Comparison of ENCODE assay signal across 8 cellular contexts in genomic region chr17:47949197-47949759, GRCh38. TPM values are rescaled to one million over a fixed set of nuclear protein-coding genes. Genes with fewer than 3 reads are reported as not detected.
DNase-seq lines count a peak whose midpoint lies in the region; ATAC-seq and TF ChIP-seq lines count a peak whose summit lies in the region.

No MANE protein-coding gene starts in this region.

- ATAC-seq in GM21786 (IDR thresholded peaks at IDR 0.05; ENCODE audit: unreplicated experiment), result peak; percentile 65
- ATAC-seq in heart right ventricle, result peak; percentile 78 to 93 (median 88)

- H3K4me1 Mint-ChIP-seq in progenitor cell of endocrine pancreas (ENCODE audit: low read depth), result peaks cover 23% of the 10 kb centered on the region
- H3K4me1 Mint-ChIP-seq in type B pancreatic cell (ENCODE audit: unreplicated experiment), result peaks cover 10% of the 10 kb centered on the region

- H3K9me3 ChIP-seq in adipocyte (ENCODE audit: control insufficient read depth, low read length), result no peaks in the 10 kb centered on the region
- H3K9me3 ChIP-seq in heart right ventricle, result no peaks in the 10 kb centered on the region

- H3K9me3 Mint-ChIP-seq in progenitor cell of endocrine pancreas (ENCODE audit: low read depth) (no peaks in the 10 kb centered on the region), type B pancreatic cell (no peaks in the 10 kb centered on the region)

- H3K4me3 ChIP-seq in adipocyte (ENCODE audit: low read length) (peak overlapping the region; percentile 69), heart right ventricle (peak overlapping the region in 8 of 10 donors; percentile 15 to 49 (median 37))

- intact Hi-C loops in heart right ventricle (cut with DNase I), result loop anchor here (1.0 to 10.0 kb wide), 10 partner anchors 21 to 186 kb away; partner anchors contain the start of genes SCRN2 (in 7 of the 10), SP2 (in 4 of the 10) and CDK5RAP3 (in 2 of the 10)

- no peaks in the 10 kb centered on the region for H3K27me3 Mint-ChIP-seq in progenitor cell of endocrine pancreas
- H3K27me3 Mint-ChIP-seq in type B pancreatic cell, result no peaks in the 10 kb centered on the region

- peaks cover 8% of the 10 kb centered on the region for H3K4me1 ChIP-seq in adipocyte (ENCODE audit: control insufficient read depth, insufficient read depth, low read length)
- peaks cover 5 to 47% (median 30%) of the 10 kb centered on the region in 9 donors for H3K4me1 ChIP-seq in heart right ventricle

- H3K9ac ChIP-seq in adipocyte (ENCODE audit: low read length), result peak overlapping the region; percentile 81

- peak overlapping the region in 9 of 10 donors; percentile 58 to 83 (median 68) for H3K27ac ChIP-seq in heart right ventricle

- TF ChIP-seq CTCF in heart right ventricle (IDR thresholded peaks at IDR 0.05) (peak; percentile 73 to 97 (median 93)), progenitor cell of endocrine pancreas (IDR thresholded peaks at IDR 0.05; ENCODE audit: unreplicated experiment) (peak; percentile 95), type B pancreatic cell (conservative IDR thresholded peaks at IDR 0.05) (peak; percentile 96)

- 5 to 7% methylated on average over 22 of the region's 22 CpGs for WGBS in heart right ventricle, 2 donors

- DNase-seq in CMK (ENCODE audit: low read depth), result peak; percentile 74
- peak; percentile 77 to 89 (median 83) for DNase-seq in NCI-H1417 (lab: John Stamatoyannopoulos, UW)
- peak; percentile 55 for DNase-seq in T follicular helper cell (ENCODE audit: low read depth)
- peak; percentile 93 for DNase-seq in adipocyte (ENCODE audit: low read depth)
- DNase-seq in heart right ventricle, result peak; percentile 88 to 92
- peak; percentile 94 for DNase-seq in progenitor cell of endocrine pancreas (ENCODE audit: low spot score, unreplicated experiment)
- DNase-seq in type B pancreatic cell (ENCODE audit: extremely low spot score, unreplicated experiment), result peak; percentile 94

- H3K36me3 ChIP-seq in adipocyte (ENCODE audit: control insufficient read depth, insufficient read depth, low read length, severe bottlenecking) (peaks cover 22% of the 10 kb centered on the region), heart right ventricle (peaks cover 0 to 35% (median 0%) of the 10 kb centered on the region in 9 donors)

- H3K27ac Mint-ChIP-seq in progenitor cell of endocrine pancreas, result peak overlapping the region; percentile 51
- peak overlapping the region; percentile 71 for H3K27ac Mint-ChIP-seq in type B pancreatic cell

- H3K27me3 ChIP-seq in adipocyte (replicated peaks; ENCODE audit: control insufficient read depth, insufficient read depth, low read length) (no peaks in the 10 kb centered on the region), heart right ventricle (no peaks in the 10 kb centered on the region)

- H3K4me3 Mint-ChIP-seq in progenitor cell of endocrine pancreas (ENCODE audit: low read depth) (no peak overlapping the region), type B pancreatic cell (peak overlapping the region; percentile 77)

- H3K36me3 Mint-ChIP-seq in progenitor cell of endocrine pancreas (ENCODE audit: insufficient read depth), result peaks cover 8% of the 10 kb centered on the region
- no peaks in the 10 kb centered on the region for H3K36me3 Mint-ChIP-seq in type B pancreatic cell

RNA-seq across cellular contexts. Expression of gene PNPO, which starts 7.9 kb away (rescaled TPM):
- total RNA-seq in heart right ventricle (10 to 100 TPM; 22.8 to 37.0 (median 31.5) TPM), progenitor cell of endocrine pancreas (11.9 and 12.2 TPM in 2 replicates), type B pancreatic cell (ENCODE audit: low replicate concordance) (12.8 and 16.3 TPM in 2 replicates)
- 10 to 100 TPM in 1 of 2 donors, 1 to 10 TPM in 1; 9.5 to 10.9 TPM for polyA plus RNA-seq in heart right ventricle

RNA-seq across cellular contexts. Expression of gene PRR15L, which starts 8.4 kb away (rescaled TPM):
- total RNA-seq in heart right ventricle (not detected), progenitor cell of endocrine pancreas (32.2 and 36.1 TPM in 2 replicates), type B pancreatic cell (ENCODE audit: low replicate concordance) (20.0 and 32.5 TPM in 2 replicates)
- not detected for polyA plus RNA-seq in heart right ventricle

RNA-seq across cellular contexts. Expression of gene CDK5RAP3, which starts 21.6 kb away (rescaled TPM):
- 10 to 100 TPM; 44.0 to 71.2 (median 62.3) TPM for total RNA-seq in heart right ventricle
- 100 to 1,000 TPM in 1 of 2 donors, 10 to 100 TPM in 1; 69.9 to 143 TPM for polyA plus RNA-seq in heart right ventricle
- total RNA-seq in progenitor cell of endocrine pancreas, result 336 and 344 TPM in 2 replicates
- 187 and 217 TPM in 2 replicates for total RNA-seq in type B pancreatic cell (ENCODE audit: low replicate concordance)

RNA-seq across cellular contexts. Expression of gene SP2, which starts 53.2 kb away (rescaled TPM):
- total RNA-seq in heart right ventricle (10 to 100 TPM; 13.0 to 18.3 (median 15.9) TPM), progenitor cell of endocrine pancreas (16.0 and 18.6 TPM in 2 replicates), type B pancreatic cell (ENCODE audit: low replicate concordance) (16.9 and 22.0 TPM in 2 replicates)
- 1 to 10 TPM; 4.3 to 8.0 TPM for polyA plus RNA-seq in heart right ventricle

Comparison
In these comparisons a context has a peak if more than half of its experiments do, and no peak if none do; other contexts are left out.
1. Peak in every context shown above with its lines: DNase-seq, ATAC-seq, H3K4me3 ChIP-seq and H3K27ac ChIP-seq.
2. RNA of gene PRR15L, which starts 8.4 kb away (total RNA-seq): 32.2 to 36.1 TPM in progenitor cell of endocrine pancreas and 20.0 to 32.5 TPM in type B pancreatic cell; not detected in heart right ventricle; every median in the first group is over 10 times any median in the second.